Comparison of ENCODE assay signal across 1 cellular context in the genomic region with DNA sequence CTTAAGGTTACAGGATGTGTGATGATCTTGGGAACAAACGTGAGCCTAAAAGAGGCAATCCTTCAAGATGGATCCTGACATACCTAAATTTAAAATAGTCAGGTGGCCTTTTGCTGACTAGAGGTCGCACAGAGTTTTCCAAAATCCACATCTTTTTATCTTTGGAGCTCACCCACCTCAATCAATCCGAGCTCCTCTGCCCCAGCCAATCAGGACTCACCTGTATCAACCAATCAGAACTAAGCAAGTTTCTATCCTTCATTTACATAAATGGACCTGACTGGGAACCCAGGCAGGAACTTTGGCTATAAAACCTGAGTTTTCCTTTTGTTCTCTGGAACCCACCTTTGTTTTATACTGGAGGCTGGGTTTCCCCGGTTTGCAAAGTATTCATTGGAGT.
TF ChIP-seq lines count a peak whose summit lies in the region.

No MANE protein-coding gene starts in this region.

TF ChIP-seq in HCT116, 20 proteins besides CTCF, POLR2A, EP300 and RAD21 (continued from another document):
- TF ChIP-seq ZBTB33 (IDR thresholded peaks at IDR 0.05; ENCODE audit: extremely low read depth, insufficient replicate concordance, low read length) = no peak
- TF ChIP-seq ZNF274 (IDR thresholded peaks at IDR 0.05; ENCODE audit: low read depth, low read length) = no peak
- TF ChIP-seq TCF7L2 (IDR thresholded peaks at IDR 0.05; ENCODE audit: borderline replicate concordance, extremely low read depth, insufficient read depth, insufficient read length) = no peak
- TF ChIP-seq YY1 (IDR thresholded peaks at IDR 0.05; ENCODE audit: extremely low read depth, insufficient replicate concordance, low read depth, low read length) = no peak
- TF ChIP-seq ELF1 (IDR thresholded peaks at IDR 0.05; ENCODE audit: borderline replicate concordance, low read depth) = no peak
- TF ChIP-seq CBX3 (IDR thresholded peaks at IDR 0.05; ENCODE audit: low read depth) = no peak
- no peak for TF ChIP-seq SRF (IDR thresholded peaks at IDR 0.05; ENCODE audit: low read depth)
- TF ChIP-seq SIN3A (IDR thresholded peaks at IDR 0.05; ENCODE audit: low read depth) = no peak
